In the genomic region with DNA sequence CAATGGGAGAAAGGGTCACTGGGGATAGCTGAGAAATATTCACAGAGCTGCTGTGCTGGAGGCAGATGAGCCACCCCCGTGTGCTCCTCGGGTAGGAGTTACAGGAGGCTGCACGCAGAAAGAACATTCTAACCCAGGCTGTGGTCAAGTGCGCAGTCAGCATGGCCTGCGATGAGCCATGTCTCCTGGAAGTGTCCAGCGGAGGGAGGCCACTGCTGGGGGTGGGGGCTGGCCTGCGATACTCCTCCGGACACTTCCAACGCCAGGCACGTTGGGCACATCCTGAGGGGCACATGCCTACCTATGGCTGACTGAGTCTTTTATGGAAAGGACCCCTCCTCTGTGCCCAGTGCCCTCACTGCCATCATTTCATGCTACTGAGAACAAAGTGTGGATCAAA, we compare ENCODE assay signal across 17 cellular contexts.
"Had no signal": no experiment of that assay in that cellular context is flagged by ENCODE, and none has a peak within 500 bp of the region (broad histone marks: within the 10 kb centered on the region; RNA-seq: fewer than 3 reads in every experiment).

No MANE protein-coding gene starts in this region.

- ATAC-seq: activated CD4-positive, alpha-beta T cell treated with anti-CD3 and anti-CD28 coated beads for 36 hours; activated T-cell treated with anti-CD3 and anti-CD28 coated beads, Interleukin-2, amount 50 U/mL, for 4 hours; naive thymus-derived CD8-positive, alpha-beta T cell had no signal

- H3K4me3 ChIP-seq: adrenal gland, left lung, neural progenitor cell, vagina had no signal

- DNase-seq: activated B cell treated with CpG ODN at 0.5 μM for 24 hours; activated CD4-positive, alpha-beta T cell treated with anti-CD3 and anti-CD28 coated beads for 36 hours; activated CD4-positive, alpha-beta T cell treated with anti-CD3 and anti-CD28 coated beads, Interleukin-2, amount 50 U/mL, for 4 hours; activated CD8-positive, alpha-beta memory T cell treated with anti-CD3 and anti-CD28 coated beads for 24 hours; activated CD8-positive, alpha-beta memory T cell treated with anti-CD3 and anti-CD28 coated beads, Interleukin-2, amount 50 U/mL, for 48 hours; activated naive CD4-positive, alpha-beta T cell; activated T-cell treated with anti-CD3 and anti-CD28 coated beads, Interleukin-2, amount 50 U/mL, for 4 hours; adrenal gland; cortex of kidney; foreskin fibroblast; immature natural killer cell; kidney glomerular epithelial cell; T-helper 9 cell had no signal

- H3K27me3 ChIP-seq: adrenal gland, left lung, neural progenitor cell, vagina had no signal

- H3K9me3 ChIP-seq: adrenal gland, left lung, vagina had no signal

- H3K27ac ChIP-seq: left lung, neural progenitor cell, vagina had no signal

- H3K36me3 ChIP-seq: neural progenitor cell had no signal

- H2AFZ ChIP-seq: neural progenitor cell had no signal

- H3K4me1 ChIP-seq: neural progenitor cell, vagina had no signal

- H3K4me2 ChIP-seq: neural progenitor cell had no signal
